Comparison of ENCODE assay signal across 10 cellular contexts in the genomic region with DNA sequence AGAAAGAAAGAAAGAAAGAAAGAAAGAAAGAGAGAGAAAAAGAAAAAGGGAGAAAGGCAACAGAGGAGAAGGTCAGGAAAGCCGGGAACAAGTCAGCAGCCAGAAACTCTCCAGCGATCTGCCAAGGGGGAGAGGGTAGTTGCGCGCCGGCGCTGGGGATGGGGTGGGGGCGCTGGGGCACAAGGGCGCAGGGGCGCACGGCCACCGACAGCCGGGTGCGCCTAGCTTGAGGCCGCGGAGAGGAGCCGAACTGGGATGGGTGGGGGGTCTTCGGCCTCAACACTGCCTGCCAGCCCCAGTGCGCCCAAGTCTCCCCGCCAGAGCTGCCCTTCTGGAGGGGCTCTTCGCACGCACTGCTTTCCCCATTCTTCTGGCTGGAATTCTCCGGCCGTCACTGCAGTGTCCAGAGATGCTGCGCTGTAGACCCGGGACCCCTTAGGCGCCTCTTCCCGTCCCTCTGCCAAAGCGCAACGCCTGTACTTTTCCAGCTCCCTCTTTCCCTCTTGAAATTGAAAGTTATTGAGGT. TPM values are rescaled to one million over a fixed set of nuclear protein-coding genes. Genes with fewer than 3 reads are reported as not detected.
A peak's percentile ranks its signal among the peaks of the same experiment; 100 is the strongest.
DNase-seq lines count a peak whose midpoint lies in the region; ATAC-seq, FAIRE-seq and TF ChIP-seq lines count a peak whose summit lies in the region.
"Had no signal": no experiment of that assay in that cellular context is flagged by ENCODE, and none has a peak within 500 bp of the region (broad histone marks: within the 10 kb centered on the region; RNA-seq: fewer than 3 reads in every experiment).

No MANE protein-coding gene starts in this region.

- ATAC-seq in HG02623 (IDR thresholded peaks at IDR 0.05; ENCODE audit: unreplicated experiment), result no peak

- intact Hi-C loops in activated CD4-positive, alpha-beta T cell treated with anti-CD3 and anti-CD28 coated beads, Interleukin-2, amount 10 ng/mL, durations not matched to agents 24 days and 14 days (cut with micrococcal nuclease), result no loop called here
- intact Hi-C loops in kidney (cut with DNase I), result no loop called here

- H3K4me1 ChIP-seq in kidney (ENCODE audit: control insufficient read depth in 1 of 2, insufficient read depth in 1 of 2, low read depth in 1 of 2, low read length in 2 of 2) (peaks cover 6 to 17% of the 10 kb centered on the region in 2 donors), subcutaneous abdominal adipose tissue (ENCODE audit: control insufficient read depth in 5 of 5, insufficient read depth in 5 of 5, low read length in 5 of 5) (peaks cover 2 to 38% (median 34%) of the 10 kb centered on the region in 5 donors)

- no peaks in the 10 kb centered on the region for H3K9me3 Mint-ChIP-seq in activated CD4-positive, alpha-beta T cell treated with anti-CD3 and anti-CD28 coated beads, Interleukin-2, amount 10 ng/mL, durations not matched to agents 24 days and 14 days
- H3K9me3 Mint-ChIP-seq in activated naive CD8-positive, alpha-beta T cell treated with anti-CD3 and anti-CD28 coated beads for 36 hours, result no peaks in the 10 kb centered on the region

- H3K27me3 Mint-ChIP-seq in activated CD4-positive, alpha-beta T cell treated with anti-CD3 and anti-CD28 coated beads, Interleukin-2, amount 10 ng/mL, durations not matched to agents 24 days and 14 days, result peaks cover 73% of the 10 kb centered on the region
- H3K27me3 Mint-ChIP-seq in activated naive CD8-positive, alpha-beta T cell treated with anti-CD3 and anti-CD28 coated beads for 36 hours, result peaks cover 68% of the 10 kb centered on the region

- no peak for TF ChIP-seq CTCF in kidney (IDR thresholded peaks at IDR 0.05; ENCODE audit: borderline replicate concordance, extremely low read depth, insufficient read depth)

- H3K4me3 ChIP-seq in kidney (ENCODE audit: low read length in 2 of 2) (peak overlapping the region; percentile 42 to 52), subcutaneous abdominal adipose tissue (ENCODE audit: low read depth in 1 of 5, low read length in 5 of 5) (peak overlapping the region; percentile 71 to 86 (median 80))

- no peak for FAIRE-seq in kidney (lab: Jason Lieb, UNC)

- no peak for DNase-seq in activated CD4-positive, alpha-beta T cell treated with anti-CD3 and anti-CD28 coated beads, Interleukin-2, amount 10 ng/mL, durations not matched to agents 24 days and 14 days
- DNase-seq in activated CD4-positive, alpha-beta T cell treated with anti-CD3 and anti-CD28 coated beads, Interleukin-2, amount 50 U/mL, for 1 hour, result no peak
- no peak for DNase-seq in activated naive CD8-positive, alpha-beta T cell treated with anti-CD3 and anti-CD28 coated beads for 36 hours
- DNase-seq in kidney (peak; percentile 67), COR-L47 (lab: John Stamatoyannopoulos, UW) (no peak)
- DNase-seq in activated CD4-positive, alpha-beta T cell treated with anti-CD3 and anti-CD28 coated beads for 4 hours, result no peak
- DNase-seq: DND-41, NCI-H2227 treated with DMSO at 0.1 percent for 48 hours had no signal

- H3K27ac Mint-ChIP-seq in activated CD4-positive, alpha-beta T cell treated with anti-CD3 and anti-CD28 coated beads, Interleukin-2, amount 10 ng/mL, durations not matched to agents 24 days and 14 days, result no peak overlapping the region
- no peak overlapping the region for H3K27ac Mint-ChIP-seq in activated naive CD8-positive, alpha-beta T cell treated with anti-CD3 and anti-CD28 coated beads for 36 hours

- H3K27ac ChIP-seq in kidney (ENCODE audit: low read depth in 2 of 2, low read length in 2 of 2) (no peak overlapping the region), subcutaneous abdominal adipose tissue (ENCODE audit: low read depth, low read length) (peak overlapping the region; percentile 57)

- H3K9me3 ChIP-seq in kidney (ENCODE audit: control insufficient read depth in 1 of 2, low read length in 2 of 2), result no peaks in the 10 kb centered on the region
- no peaks in the 10 kb centered on the region for H3K9me3 ChIP-seq in subcutaneous abdominal adipose tissue (ENCODE audit: control insufficient read depth in 5 of 5, low read length in 5 of 5)

- H3K36me3 ChIP-seq in kidney (ENCODE audit: control insufficient read depth in 1 of 2, insufficient read depth in 2 of 2, low read length in 2 of 2) (no peaks in the 10 kb centered on the region), subcutaneous abdominal adipose tissue (ENCODE audit: control insufficient read depth in 5 of 5, insufficient read depth in 5 of 5, low read length in 5 of 5) (no peaks in the 10 kb centered on the region)

- peak overlapping the region; percentile 73 for H3K4me3 Mint-ChIP-seq in activated CD4-positive, alpha-beta T cell treated with anti-CD3 and anti-CD28 coated beads, Interleukin-2, amount 10 ng/mL, durations not matched to agents 24 days and 14 days
- peak overlapping the region; percentile 63 for H3K4me3 Mint-ChIP-seq in activated naive CD8-positive, alpha-beta T cell treated with anti-CD3 and anti-CD28 coated beads for 36 hours

- peaks cover 18% of the 10 kb centered on the region for H3K4me1 Mint-ChIP-seq in activated CD4-positive, alpha-beta T cell treated with anti-CD3 and anti-CD28 coated beads, Interleukin-2, amount 10 ng/mL, durations not matched to agents 24 days and 14 days
- peaks cover 10% of the 10 kb centered on the region for H3K4me1 Mint-ChIP-seq in activated naive CD8-positive, alpha-beta T cell treated with anti-CD3 and anti-CD28 coated beads for 36 hours

- H3K27me3 ChIP-seq in subcutaneous abdominal adipose tissue (ENCODE audit: control insufficient read depth in 5 of 5, insufficient read depth in 4 of 5, low read length in 5 of 5), result peaks cover 6 to 23% (median 18%) of the 10 kb centered on the region in 5 donors

- H3K36me3 Mint-ChIP-seq in activated CD4-positive, alpha-beta T cell treated with anti-CD3 and anti-CD28 coated beads, Interleukin-2, amount 10 ng/mL, durations not matched to agents 24 days and 14 days (ENCODE audit: low read depth), result no peaks in the 10 kb centered on the region
- H3K36me3 Mint-ChIP-seq in activated naive CD8-positive, alpha-beta T cell treated with anti-CD3 and anti-CD28 coated beads for 36 hours, result no peaks in the 10 kb centered on the region

- H3K9ac ChIP-seq in kidney (ENCODE audit: low read length in 2 of 2) (no peak overlapping the region), subcutaneous abdominal adipose tissue (ENCODE audit: low read length in 5 of 5) (peak overlapping the region in 1 of 5 donors; percentile 52)

RNA-seq across cellular contexts. Expression of gene RSPO3, which starts 0.4 kb away (rescaled TPM):
- total RNA-seq in activated CD4-positive, alpha-beta T cell treated with anti-CD3 and anti-CD28 coated beads, Interleukin-2, amount 10 ng/mL, durations not matched to agents 24 days and 14 days, result not detected in 2 replicates
- not detected for total RNA-seq in activated naive CD8-positive, alpha-beta T cell treated with anti-CD3 and anti-CD28 coated beads for 36 hours
- 8.9 TPM for total RNA-seq in kidney
- 1.2 TPM for polyA plus RNA-seq in kidney (ENCODE audit: insufficient read depth, low read depth, low replicate concordance)
